ENCODE assay signal across 9 cellular contexts in genomic region chr14:99191663-99192621, GRCh38.
DNase-seq lines count a peak whose midpoint lies in the region; ATAC-seq and TF ChIP-seq lines count a peak whose summit lies in the region.
"Had no signal": no experiment of that assay in that cellular context is flagged by ENCODE, and none has a peak within 500 bp of the region (broad histone marks: within the 10 kb centered on the region; RNA-seq: fewer than 3 reads in every experiment).

No MANE protein-coding gene starts in this region.

- no peaks in the 10 kb centered on the region for H3K9me3 Mint-ChIP-seq in activated T-cell treated with anti-CD3 and anti-CD28 coated beads, Interleukin-2, amount 50 U/mL, for 4 hours
- H3K9me3 Mint-ChIP-seq: activated B cell treated with CpG ODN at 0.5 μM for 24 hours had no signal

- H3K4me1 Mint-ChIP-seq in activated T-cell treated with anti-CD3 and anti-CD28 coated beads, Interleukin-2, amount 50 U/mL, for 4 hours (ENCODE audit: low read depth) = peaks cover 92% of the 10 kb centered on the region
- H3K4me1 Mint-ChIP-seq: activated B cell treated with CpG ODN at 0.5 μM for 24 hours had no signal

- no peaks in the 10 kb centered on the region for H3K27me3 Mint-ChIP-seq in activated T-cell treated with anti-CD3 and anti-CD28 coated beads, Interleukin-2, amount 50 U/mL, for 4 hours (ENCODE audit: low read depth)
- H3K27me3 Mint-ChIP-seq: activated B cell treated with CpG ODN at 0.5 μM for 24 hours had no signal

- ATAC-seq in activated T-cell treated with anti-CD3 and anti-CD28 coated beads, Interleukin-2, amount 50 U/mL, for 4 hours = peak; percentile 11 to 20
- ATAC-seq in GM21526 (IDR thresholded peaks at IDR 0.05; ENCODE audit: low FRiP score, unreplicated experiment) = no peak

- peaks cover 5% of the 10 kb centered on the region for H3K36me3 Mint-ChIP-seq in activated T-cell treated with anti-CD3 and anti-CD28 coated beads, Interleukin-2, amount 50 U/mL, for 4 hours (ENCODE audit: insufficient read depth)

- H3K4me3 ChIP-seq in epithelial cell of esophagus (ENCODE audit: low read length) = peak overlapping the region; percentile 47

- H3K4me3 Mint-ChIP-seq in activated T-cell treated with anti-CD3 and anti-CD28 coated beads, Interleukin-2, amount 50 U/mL, for 4 hours = peak overlapping the region; percentile 86
- H3K4me3 Mint-ChIP-seq: activated B cell treated with CpG ODN at 0.5 μM for 24 hours had no signal

- no peak for DNase-seq in activated T-cell treated with anti-CD3 and anti-CD28 coated beads, Interleukin-2, amount 50 U/mL, for 4 hours
- no peak for DNase-seq in activated T-cell treated with anti-CD3 and anti-CD28 coated beads, Interleukin-2, amount 50 U/mL, for 1 hour
- DNase-seq in activated CD4-positive, alpha-beta T cell treated with anti-CD3 and anti-CD28 coated beads for 48 hours = peak; percentile 59
- DNase-seq in epithelial cell of esophagus (ENCODE audit: low read depth) (peak; percentile 56), occipital lobe (lab: John Stamatoyannopoulos, UW) (peak; percentile 46), DMS153 (lab: John Stamatoyannopoulos, UW) (no peak), mesenteric fat pad (ENCODE audit: low spot score) (no peak)
- DNase-seq: activated B cell treated with CpG ODN at 0.5 μM for 24 hours had no signal

- no peak for TF ChIP-seq CTCF in epithelial cell of esophagus (IDR thresholded peaks at IDR 0.05; ENCODE audit: insufficient read depth, low read depth, low read length, missing control alignments)

Comparison
In these comparisons a context has a peak if more than half of its experiments do, and no peak if none do; other contexts are left out.
1. DNase-seq: peak in activated CD4-positive, alpha-beta T cell treated with anti-CD3 and anti-CD28 coated beads for 48 hours (single experiment), epithelial cell of esophagus (single experiment) and occipital lobe (single experiment); none in activated T-cell treated with anti-CD3 and anti-CD28 coated beads, Interleukin-2, amount 50 U/mL, for 4 hours (single experiment), activated T-cell treated with anti-CD3 and anti-CD28 coated beads, Interleukin-2, amount 50 U/mL, for 1 hour (single experiment), DMS153 (single experiment) and mesenteric fat pad (single experiment).